Comparison of ENCODE assay signal across 36 cellular contexts in the genomic region with DNA sequence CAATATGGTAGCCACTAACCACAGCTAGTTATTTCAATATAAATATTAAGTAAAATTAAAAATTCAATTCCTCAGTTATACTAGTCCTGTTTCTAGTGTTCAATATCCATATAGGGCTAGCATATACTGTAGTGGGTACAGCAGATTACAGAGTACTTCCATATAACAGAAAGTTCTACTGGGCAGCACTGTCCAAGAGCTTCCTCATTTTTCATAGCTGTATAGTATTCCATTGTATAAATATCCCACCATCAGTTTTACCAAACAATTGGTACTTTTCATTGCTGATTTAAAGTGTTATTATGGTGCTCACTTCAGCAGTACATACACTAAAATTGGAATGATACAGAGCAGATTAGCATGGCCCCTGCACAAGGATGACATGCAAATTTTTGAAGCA. TPM values are rescaled to one million over a fixed set of nuclear protein-coding genes. Genes with fewer than 3 reads are reported as not detected.
"Had no signal": no experiment of that assay in that cellular context is flagged by ENCODE, and none has a peak within 500 bp of the region (broad histone marks: within the 10 kb centered on the region; RNA-seq: fewer than 3 reads in every experiment).

No MANE protein-coding gene starts in this region.

- H3K9me3 ChIP-seq: MG63 had no signal

- H3K4me3 ChIP-seq: MG63 had no signal

- H3K36me3 ChIP-seq: MG63 had no signal

- H3K27me3 ChIP-seq: MG63 had no signal

- DNase-seq: Karpas-422, Kasumi-1, MG63, MM.1S, MV-4-11, NCI-H1048, NCI-H1092, NCI-H1092 treated with DMSO at 0.1 percent for 48 hours, NCI-H1105, NCI-H1105 treated with DMSO at 0.1 percent for 48 hours, NCI-H1417, NCI-H1417 treated with DMSO at 0.1 percent for 48 hours, NCI-H1436, NCI-H1436 treated with DMSO at 0.1 percent for 48 hours, NCI-H146, NCI-H1694, NCI-H1694 treated with DMSO at 0.1 percent for 48 hours, NCI-H187, NCI-H187 treated with DMSO at 0.1 percent for 48 hours, NCI-H1930, NCI-H2029, NCI-H2029 treated with DMSO at 0.1 percent for 48 hours, NCI-H2081, NCI-H2081 treated with DMSO at 0.1 percent for 48 hours, NCI-H2107, NCI-H2171, NCI-H2171 treated with DMSO at 0.1 percent for 48 hours, NCI-H2227 treated with DMSO at 0.1 percent for 48 hours, NCI-H226, NCI-H345, NCI-H446, NCI-H446 treated with DMSO at 0.1 percent for 48 hours, NCI-H510A, NCI-H510A treated with DMSO at 0.1 percent for 48 hours, NCI-H524 had no signal

RNA-seq across cellular contexts. Expression of gene ACSM3, which starts 20.4 kb away (rescaled TPM):
- total RNA-seq: LHCN-M2 had no signal
